20 cellular contexts compared by ENCODE assay signal in the genomic region with DNA sequence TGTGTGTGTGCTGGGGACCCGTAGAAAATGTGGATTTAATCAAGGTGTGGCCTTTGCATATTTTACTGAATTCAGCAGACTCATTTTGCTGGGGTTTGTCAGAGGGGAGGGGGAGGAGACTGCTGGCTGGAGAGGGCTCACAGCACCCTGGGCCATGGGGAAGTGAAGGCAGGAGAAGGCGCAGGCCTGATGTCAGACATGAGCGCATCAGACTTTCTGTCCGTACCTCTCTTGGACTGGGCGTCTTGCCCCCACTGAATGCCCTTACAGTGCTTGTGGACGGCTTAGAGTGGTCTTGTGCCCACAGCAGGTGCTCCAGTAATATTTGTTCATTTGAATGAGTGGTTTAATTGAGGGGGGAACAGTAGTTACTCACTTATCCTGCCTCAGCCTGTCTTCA.
DNase-seq lines count a peak whose midpoint lies in the region; FAIRE-seq and TF ChIP-seq lines count a peak whose summit lies in the region.
"Had no signal": no experiment of that assay in that cellular context is flagged by ENCODE, and none has a peak within 500 bp of the region (broad histone marks: within the 10 kb centered on the region; RNA-seq: fewer than 3 reads in every experiment).

No MANE protein-coding gene starts in this region.

- CTCF ChIA-PET in Caco-2 (lab: Charles Lee) = no interaction called here

- H3K36me3 Mint-ChIP-seq in Caco-2 (ENCODE audit: insufficient read depth, unreplicated experiment) = peaks cover 12% of the 10 kb centered on the region
- no peaks in the 10 kb centered on the region for H3K36me3 Mint-ChIP-seq in nephron (ENCODE audit: low read depth)
- H3K36me3 Mint-ChIP-seq: CD4-positive, CD25-positive, alpha-beta regulatory T cell; T-cell had no signal

- H3K36me3 ChIP-seq in Caco-2 (ENCODE audit: control insufficient read depth, insufficient read depth, low read length) = no peaks in the 10 kb centered on the region
- H3K36me3 ChIP-seq in HUES48 (ENCODE audit: control insufficient read depth, insufficient read depth, low read length) = no peaks in the 10 kb centered on the region
- no peaks in the 10 kb centered on the region for H3K36me3 ChIP-seq in bronchial epithelial cell (ENCODE audit: control insufficient read depth, insufficient read depth, low read length)
- H3K36me3 ChIP-seq: BE2C had no signal

- H3K4me3 Mint-ChIP-seq in Caco-2 (ENCODE audit: unreplicated experiment) (no peak overlapping the region), nephron (no peak overlapping the region)
- H3K4me3 Mint-ChIP-seq: CD4-positive, CD25-positive, alpha-beta regulatory T cell; T-cell had no signal

- no peak overlapping the region for H3K27ac ChIP-seq in HUES48 (ENCODE audit: low read depth, low read length)
- no peak overlapping the region for H3K27ac ChIP-seq in caudate nucleus (ENCODE audit: low read depth, low read length)
- H3K27ac ChIP-seq: GM23248 had no signal

- POLR2A ChIA-PET in Caco-2 (lab: Charles Lee) = no interaction called here

- no peak for DNase-seq in Caco-2
- peak; percentile 50 for DNase-seq in bronchial epithelial cell (ENCODE audit: low read depth)
- DNase-seq in caudate nucleus (lab: John Stamatoyannopoulos, UW) = no peak
- DNase-seq in NCI-H524 treated with DMSO at 0.1 percent for 48 hours (lab: John Stamatoyannopoulos, UW) = no peak
- DNase-seq in NCI-H1092 (lab: John Stamatoyannopoulos, UW) = no peak
- DNase-seq in HT-29 (ENCODE audit: low spot score) = no peak
- DNase-seq: BE2C; CD4-positive, CD25-positive, alpha-beta regulatory T cell; COR-L47; EL; GM23248; NCI-H2029 treated with DMSO at 0.1 percent for 48 hours; NCI-H510A; SHP77 treated with DMSO at 0.1 percent for 48 hours; T-cell had no signal

- BruUV-seq in Caco-2 (replicated peaks; lab: Mats Ljungman, UMichigan) = no TSS peak

- H3K27me3 Mint-ChIP-seq in Caco-2 (ENCODE audit: insufficient read depth, unreplicated experiment) = no peaks in the 10 kb centered on the region
- H3K27me3 Mint-ChIP-seq in nephron (ENCODE audit: low read depth) = no peaks in the 10 kb centered on the region

- H3K9me3 Mint-ChIP-seq in Caco-2 (ENCODE audit: unreplicated experiment) = no peaks in the 10 kb centered on the region
- no peaks in the 10 kb centered on the region for H3K9me3 Mint-ChIP-seq in nephron
- H3K9me3 Mint-ChIP-seq: CD4-positive, CD25-positive, alpha-beta regulatory T cell; T-cell had no signal

- no peak overlapping the region for H3K9ac ChIP-seq in HUES48 (ENCODE audit: low read depth, low read length)
- H3K9ac ChIP-seq: GM23248 had no signal

- peaks cover 36% of the 10 kb centered on the region for H3K4me1 Mint-ChIP-seq in Caco-2 (ENCODE audit: low read depth, unreplicated experiment)
- peaks cover 59% of the 10 kb centered on the region for H3K4me1 Mint-ChIP-seq in nephron
- H3K4me1 Mint-ChIP-seq: CD4-positive, CD25-positive, alpha-beta regulatory T cell; T-cell had no signal

- H3K27me3 ChIP-seq in Caco-2 (replicated peaks; ENCODE audit: control insufficient read depth, insufficient read depth, low read length) (no peaks in the 10 kb centered on the region), HUES48 (ENCODE audit: control insufficient read depth, insufficient read depth, low read length) (no peaks in the 10 kb centered on the region), bronchial epithelial cell (ENCODE audit: control insufficient read depth, insufficient read depth, low read length) (no peaks in the 10 kb centered on the region)
- H3K27me3 ChIP-seq: BE2C had no signal

- H3K9me3 ChIP-seq in Caco-2 (no peaks in the 10 kb centered on the region), HUES48 (ENCODE audit: control insufficient read depth, insufficient read depth, low read length) (no peaks in the 10 kb centered on the region)
- H3K9me3 ChIP-seq: BE2C had no signal

- no peak overlapping the region for H3K4me3 ChIP-seq in Caco-2 (ENCODE audit: low read depth, low read length)
- 0 out of 2 replicates have a peak overlapping the region, but pooled peaks have one; percentile 3 for H3K4me3 ChIP-seq in HUES48 (ENCODE audit: low read depth, low read length)
- H3K4me3 ChIP-seq in bronchial epithelial cell (ENCODE audit: low read depth, low read length) = no peak overlapping the region
- H3K4me3 ChIP-seq: GM12878, GM23248, K562 had no signal

- FAIRE-seq in bronchial epithelial cell (lab: Jason Lieb, UNC) = no peak
- FAIRE-seq: A204.1, GM12878, K562 had no signal

- TF ChIP-seq CTCF in Caco-2 (IDR thresholded peaks at IDR 0.05; ENCODE audit: insufficient read depth in 1 of 2, low read depth in 1 of 2, low read length in 1 of 2, severe bottlenecking in 1 of 2, unreplicated experiment in 1 of 2) (no peak), bronchial epithelial cell (IDR thresholded peaks at IDR 0.05; ENCODE audit: insufficient read depth, low read length, severe bottlenecking) (no peak), nephron (IDR thresholded peaks at IDR 0.05; ENCODE audit: unreplicated experiment in 3 of 3) (no peak)

- H3K4me1 ChIP-seq in Caco-2 = peaks cover 4% of the 10 kb centered on the region; the same call in 1 of the 2 replicates
- peaks cover 72% of the 10 kb centered on the region for H3K4me1 ChIP-seq in HUES48 (ENCODE audit: control insufficient read depth, insufficient read depth, low read length)

- intact Hi-C loops in Caco-2 (cut with micrococcal nuclease; ENCODE audit: unreplicated experiment) = no loop called here

- H3K27ac Mint-ChIP-seq in Caco-2 (ENCODE audit: unreplicated experiment) (peak overlapping the region; percentile 83), nephron (peak overlapping the region; percentile 53 to 70 (median 66))
- H3K27ac Mint-ChIP-seq: CD4-positive, CD25-positive, alpha-beta regulatory T cell; T-cell had no signal
